8 cellular contexts compared by ENCODE assay signal in genomic region chr7:104943502-104944343, GRCh38.
DNase-seq lines count a peak whose midpoint lies in the region; ATAC-seq lines count a peak whose summit lies in the region.

No MANE protein-coding gene starts in this region.

- peak; percentile 35 for DNase-seq in NCI-H2171 treated with DMSO at 0.1 percent for 48 hours (lab: John Stamatoyannopoulos, UW)
- no peak for DNase-seq in NCI-H2171 (lab: John Stamatoyannopoulos, UW)
- DNase-seq in RPMI8226: peak; percentile 99
- peak; percentile 30 for DNase-seq in activated naive CD4-positive, alpha-beta T cell treated with anti-CD3 and anti-CD28 coated beads, Interleukin-2, amount 50 U/mL, for 16 hours
- DNase-seq in inferior parietal cortex (ENCODE audit: extremely low spot score): peak; percentile 48
- DNase-seq in stimulated activated CD4-positive, alpha-beta T cell treated with anti-CD3 and anti-CD28 coated beads, Interleukin-2, amount 100 ng/mL, for 4 hours (ENCODE audit: low read depth): peak; percentile 32
- no peak for DNase-seq in NCI-H1436 (lab: John Stamatoyannopoulos, UW)

- peak; percentile 64 for ATAC-seq in HG03378 (IDR thresholded peaks at IDR 0.05; ENCODE audit: unreplicated experiment)

Comparison
In these comparisons a context has a peak if more than half of its experiments do, and no peak if none do; other contexts are left out.
1. DNase-seq: peak in NCI-H2171 treated with DMSO at 0.1 percent for 48 hours (single experiment), RPMI8226 (single experiment), activated naive CD4-positive, alpha-beta T cell treated with anti-CD3 and anti-CD28 coated beads, Interleukin-2, amount 50 U/mL, for 16 hours (single experiment), inferior parietal cortex (single experiment) and stimulated activated CD4-positive, alpha-beta T cell treated with anti-CD3 and anti-CD28 coated beads, Interleukin-2, amount 100 ng/mL, for 4 hours (single experiment); none in NCI-H2171 (single experiment) and NCI-H1436 (single experiment).